Comparison of ENCODE assay signal across 8 cellular contexts in genomic region chr4:100848865-100849264, GRCh38.
DNase-seq lines count a peak whose midpoint lies in the region; ATAC-seq and TF ChIP-seq lines count a peak whose summit lies in the region.

No MANE protein-coding gene starts in this region.

- no peak overlapping the region for H3K27ac Mint-ChIP-seq in activated CD8-positive, alpha-beta T cell treated with anti-CD3 and anti-CD28 coated beads for 36 hours
- H3K27ac Mint-ChIP-seq in activated CD8-positive, alpha-beta T cell treated with anti-CD3 and anti-CD28 coated beads, Interleukin-2, amount 10 ng/mL, durations not matched to agents 7 days and 5 days: no peak overlapping the region

- H3K9me3 ChIP-seq in Panc1 (ENCODE audit: control insufficient read depth, insufficient read depth, low read depth, low read length) (no peaks in the 10 kb centered on the region), neuronal stem cell (replicated peaks in 1 of 2; ENCODE audit: control insufficient read depth in 2 of 2, insufficient read depth in 1 of 2, low read depth in 1 of 2, low read length in 2 of 2) (no peaks in the 10 kb centered on the region), MG63 (no peaks in the 10 kb centered on the region)

- no peak overlapping the region for H4K8ac ChIP-seq in neuronal stem cell (ENCODE audit: low read depth, low read length)

- no peak overlapping the region for H3K9ac ChIP-seq in neuronal stem cell (ENCODE audit: low read depth, low read length, poor library complexity)

- H3K14ac ChIP-seq in neuronal stem cell (ENCODE audit: low read length): no peak overlapping the region

- H3K36me3 Mint-ChIP-seq in activated CD8-positive, alpha-beta T cell treated with anti-CD3 and anti-CD28 coated beads for 36 hours (ENCODE audit: low read depth): no peaks in the 10 kb centered on the region
- H3K36me3 Mint-ChIP-seq in activated CD8-positive, alpha-beta T cell treated with anti-CD3 and anti-CD28 coated beads, Interleukin-2, amount 10 ng/mL, durations not matched to agents 7 days and 5 days (ENCODE audit: low read depth): no peaks in the 10 kb centered on the region

- H2BK15ac ChIP-seq in neuronal stem cell (ENCODE audit: low read length): no peak overlapping the region

- H3K4me1 ChIP-seq in Panc1 (ENCODE audit: control insufficient read depth, insufficient read depth, low read length) (no peaks in the 10 kb centered on the region), neuronal stem cell (ENCODE audit: control insufficient read depth in 2 of 2, insufficient read depth in 1 of 2, low read depth in 1 of 2, low read length in 2 of 2) (peaks cover 0 to 9% of the 10 kb centered on the region in 2 donors)

- peak; percentile 34 for TF ChIP-seq CTCF in activated CD8-positive, alpha-beta T cell treated with anti-CD3 and anti-CD28 coated beads for 36 hours (IDR thresholded peaks at IDR 0.05)
- TF ChIP-seq CTCF in Panc1 (IDR thresholded peaks at IDR 0.05): 0 out of 2 replicates have a peak, but pooled peaks have one; percentile 8

- no peak overlapping the region for H3K4me3 Mint-ChIP-seq in activated CD8-positive, alpha-beta T cell treated with anti-CD3 and anti-CD28 coated beads for 36 hours
- no peak overlapping the region for H3K4me3 Mint-ChIP-seq in activated CD8-positive, alpha-beta T cell treated with anti-CD3 and anti-CD28 coated beads, Interleukin-2, amount 10 ng/mL, durations not matched to agents 7 days and 5 days

- CTCF ChIA-PET in activated CD8-positive, alpha-beta T cell treated with anti-CD3 and anti-CD28 coated beads for 36 hours (lab: Charles Lee): interaction anchor here (1.2 kb wide), 1 partner anchor 30 kb away, joined by 3 read pairs; no protein-coding TSS in a partner anchor
- CTCF ChIA-PET in activated CD8-positive, alpha-beta T cell treated with anti-CD3 and anti-CD28 coated beads, Interleukin-2, amount 10 ng/mL, durations not matched to agents 7 days and 5 days (lab: Charles Lee): interaction anchor here (0.8 kb wide), 1 partner anchor 756 kb away, joined by 3 read pairs; no protein-coding TSS in a partner anchor
- CTCF ChIA-PET in Panc1 (lab: Charles Lee): no interaction called here

- H2BK12ac ChIP-seq in neuronal stem cell (ENCODE audit: low read length): no peak overlapping the region

- WGBS in neuronal stem cell (ENCODE audit: extremely low coverage in 2 of 2, insufficient read length in 2 of 2, insufficient replicate concordance in 1 of 2), 2 donors: no CpG with 5 or more reads among the region's 2 CpGs

- in situ Hi-C loops in Panc1 (cut with HindIII; ENCODE audit: low pct_unique_long_range_greater_than_20kb, low sequenced_read_pairs): no loop called here

- H3K4ac ChIP-seq in neuronal stem cell (ENCODE audit: low read length): no peak overlapping the region

- H3K36me3 ChIP-seq in Panc1 (ENCODE audit: control insufficient read depth, insufficient read depth, low read length) (no peaks in the 10 kb centered on the region), neuronal stem cell (replicated peaks in 1 of 2; ENCODE audit: control insufficient read depth in 2 of 2, insufficient read depth in 2 of 2, low read length in 2 of 2) (no peaks in the 10 kb centered on the region), MG63 (no peaks in the 10 kb centered on the region)

- H3K27me3 Mint-ChIP-seq in activated CD8-positive, alpha-beta T cell treated with anti-CD3 and anti-CD28 coated beads for 36 hours: no peaks in the 10 kb centered on the region
- peaks cover 2% of the 10 kb centered on the region for H3K27me3 Mint-ChIP-seq in activated CD8-positive, alpha-beta T cell treated with anti-CD3 and anti-CD28 coated beads, Interleukin-2, amount 10 ng/mL, durations not matched to agents 7 days and 5 days (ENCODE audit: low read depth)

- no peak overlapping the region for H4K91ac ChIP-seq in neuronal stem cell (ENCODE audit: low read depth, low read length, poor library complexity)

- BruUV-seq in Panc1 (replicated peaks; lab: Mats Ljungman, UMichigan): no TSS peak

- POLR2A ChIA-PET in activated CD8-positive, alpha-beta T cell treated with anti-CD3 and anti-CD28 coated beads for 36 hours (lab: Charles Lee): no interaction called here
- POLR2A ChIA-PET in activated CD8-positive, alpha-beta T cell treated with anti-CD3 and anti-CD28 coated beads, Interleukin-2, amount 10 ng/mL, durations not matched to agents 7 days and 5 days (lab: Charles Lee): no interaction called here
- POLR2A ChIA-PET in Panc1 (lab: Charles Lee): no interaction called here

- no peak overlapping the region for H2BK5ac ChIP-seq in neuronal stem cell (ENCODE audit: low read length)

- intact Hi-C loops in activated CD8-positive, alpha-beta T cell treated with anti-CD3 and anti-CD28 coated beads for 36 hours (cut with micrococcal nuclease): no loop called here
- intact Hi-C loops in Panc1 (cut with micrococcal nuclease; ENCODE audit: unreplicated experiment): no loop called here

- no peaks in the 10 kb centered on the region for H3K27me3 ChIP-seq in Panc1 (ENCODE audit: control insufficient read depth, insufficient read depth, low read length)
- no peaks in the 10 kb centered on the region for H3K27me3 ChIP-seq in neuronal stem cell (ENCODE audit: control insufficient read depth in 3 of 3, insufficient read depth in 3 of 3, low read depth in 1 of 3, low read length in 3 of 3)
- H3K27me3 ChIP-seq in MG63: no peaks in the 10 kb centered on the region

- H3K4me1 Mint-ChIP-seq in activated CD8-positive, alpha-beta T cell treated with anti-CD3 and anti-CD28 coated beads for 36 hours (ENCODE audit: low read depth): no peaks in the 10 kb centered on the region
- no peaks in the 10 kb centered on the region for H3K4me1 Mint-ChIP-seq in activated CD8-positive, alpha-beta T cell treated with anti-CD3 and anti-CD28 coated beads, Interleukin-2, amount 10 ng/mL, durations not matched to agents 7 days and 5 days (ENCODE audit: low read depth)

- no peaks in the 10 kb centered on the region for H3K9me3 Mint-ChIP-seq in activated CD8-positive, alpha-beta T cell treated with anti-CD3 and anti-CD28 coated beads for 36 hours
- H3K9me3 Mint-ChIP-seq in activated CD8-positive, alpha-beta T cell treated with anti-CD3 and anti-CD28 coated beads, Interleukin-2, amount 10 ng/mL, durations not matched to agents 7 days and 5 days (ENCODE audit: insufficient read depth): no peaks in the 10 kb centered on the region

- H3K4me3 ChIP-seq in Panc1 (ENCODE audit: low read depth in 2 of 2, low read length in 2 of 2): no peak overlapping the region
- H3K4me3 ChIP-seq in neuronal stem cell (ENCODE audit: low read length in 2 of 2): no peak overlapping the region
- no peak overlapping the region for H3K4me3 ChIP-seq in MG63

- ATAC-seq in activated CD8-positive, alpha-beta T cell treated with anti-CD3 and anti-CD28 coated beads for 36 hours: peak; percentile 49
- no peak for ATAC-seq in activated CD8-positive, alpha-beta T cell treated with anti-CD3 and anti-CD28 coated beads, Interleukin-2, amount 10 ng/mL, durations not matched to agents 7 days and 5 days
- ATAC-seq in HG02870 (IDR thresholded peaks at IDR 0.05; ENCODE audit: unreplicated experiment) (peak; percentile 79), Panc1 (no peak)

- DNase-seq in activated CD8-positive, alpha-beta T cell treated with anti-CD3 and anti-CD28 coated beads for 36 hours: peak; percentile 21
- DNase-seq in activated CD8-positive, alpha-beta T cell treated with anti-CD3 and anti-CD28 coated beads, Interleukin-2, amount 10 ng/mL, durations not matched to agents 7 days and 5 days: no peak
- DNase-seq in Panc1 (ENCODE audit: low read depth, low spot score) (no peak), neuronal stem cell (ENCODE audit: low spot score) (no peak), MG63 (no peak), amniotic stem cell (lab: John Stamatoyannopoulos, UW) (no peak)
- DNase-seq in activated CD4-positive, alpha-beta T cell treated with anti-CD3 and anti-CD28 coated beads for 1 hour: no peak

- H3K18ac ChIP-seq in neuronal stem cell (ENCODE audit: low read length): no peak overlapping the region

- H3K27ac ChIP-seq in Panc1 (ENCODE audit: low read length): no peak overlapping the region
- H3K27ac ChIP-seq in neuronal stem cell (replicated peaks; ENCODE audit: low read length): peak overlapping the region; percentile 56

- no peak overlapping the region for H2AFZ ChIP-seq in neuronal stem cell (ENCODE audit: low read length)

- no peak overlapping the region for H2BK120ac ChIP-seq in neuronal stem cell (ENCODE audit: low read depth, low read length)

- H2AK5ac ChIP-seq in neuronal stem cell (ENCODE audit: low read depth, low read length): no peak overlapping the region

- no peak overlapping the region for H3K23ac ChIP-seq in neuronal stem cell (ENCODE audit: low read depth, low read length, poor library complexity)

- no peaks in the 10 kb centered on the region for H3K79me1 ChIP-seq in neuronal stem cell (ENCODE audit: low read depth, low read length)

- no peak overlapping the region for H3K4me2 ChIP-seq in neuronal stem cell (ENCODE audit: insufficient read depth, low read length, poor library complexity, severe bottlenecking)

Comparison
In these comparisons a context has a peak if more than half of its experiments do, and no peak if none do; other contexts are left out.
1. ATAC-seq: peak in activated CD8-positive, alpha-beta T cell treated with anti-CD3 and anti-CD28 coated beads for 36 hours (single experiment) and HG02870 (single experiment); none in activated CD8-positive, alpha-beta T cell treated with anti-CD3 and anti-CD28 coated beads, Interleukin-2, amount 10 ng/mL, durations not matched to agents 7 days and 5 days (single experiment) and Panc1 (single experiment).